In genomic region chr18:49055787-49056186, GRCh38 we compare ENCODE assay signal across 8 cellular contexts.
A peak's percentile ranks its signal among the peaks of the same experiment; 100 is the strongest.
DNase-seq lines count a peak whose midpoint lies in the region; ATAC-seq and TF ChIP-seq lines count a peak whose summit lies in the region.

No MANE protein-coding gene starts in this region.

- H3K36me3 ChIP-seq in OCI-LY7 (ENCODE audit: insufficient read depth, low read length) (0 out of 2 replicates have a peak, but pooled peaks cover 5% of the 10 kb centered on the region), HAP-1 (replicated peaks) (no peaks in the 10 kb centered on the region)
- no peaks in the 10 kb centered on the region for H3K36me3 ChIP-seq in effector memory CD4-positive, alpha-beta T cell (ENCODE audit: control insufficient read depth, insufficient read depth, low read length)

- no peaks in the 10 kb centered on the region for H3K27me3 ChIP-seq in effector memory CD4-positive, alpha-beta T cell (replicated peaks; ENCODE audit: control insufficient read depth, insufficient read depth, low read length, poor library complexity, severe bottlenecking)
- no peaks in the 10 kb centered on the region for H3K27me3 ChIP-seq in HAP-1 (ENCODE audit: low read depth)

- H3K9me3 ChIP-seq in OCI-LY7 (ENCODE audit: low read length) (no peaks in the 10 kb centered on the region), HAP-1 (no peaks in the 10 kb centered on the region)
- no peaks in the 10 kb centered on the region for H3K9me3 ChIP-seq in effector memory CD4-positive, alpha-beta T cell (ENCODE audit: control insufficient read depth, low read length)

- no peaks in the 10 kb centered on the region for H3K9me3 Mint-ChIP-seq in type B pancreatic cell

- in situ Hi-C loops in HAP-1 (cut with MboI; ENCODE audit: low sequenced_read_pairs), result no loop called here

- DNase-seq in CD1c-positive myeloid dendritic cell (ENCODE audit: extremely low spot score) (peak; percentile 93), OCI-LY7 (ENCODE audit: low spot score) (peak; percentile 68), renal cortical epithelial cell (ENCODE audit: low read depth) (peak; percentile 16), type B pancreatic cell (ENCODE audit: extremely low spot score, unreplicated experiment) (no peak), NCI-H774 (lab: John Stamatoyannopoulos, UW) (no peak), HAP-1 (ENCODE audit: low spot score in 2 of 2) (no peak)
- DNase-seq in effector memory CD4-positive, alpha-beta T cell, result no peak

- peak; percentile 47 for ATAC-seq in GM21737 (IDR thresholded peaks at IDR 0.05; ENCODE audit: unreplicated experiment)

- TF ChIP-seq CTCF in OCI-LY7 (conservative IDR thresholded peaks at IDR 0.05; ENCODE audit: low read length), result no peak
- no peak for TF ChIP-seq CTCF in type B pancreatic cell (conservative IDR thresholded peaks at IDR 0.05)

- POLR2A ChIA-PET in OCI-LY7 (lab: Charles Lee), result interaction anchor here (0.5 to 1.8 kb wide), 2 partner anchors 12 to 32 kb away, joined by 4 to 6 read pairs; no protein-coding TSS in a partner anchor

- H3K4me2 ChIP-seq in OCI-LY7 (ENCODE audit: low read length), result peak overlapping the region; percentile 55

- H3K4me3 ChIP-seq in OCI-LY7 (ENCODE audit: low read depth, low read length, poor library complexity, severe bottlenecking), result no peak overlapping the region
- H3K4me3 ChIP-seq in effector memory CD4-positive, alpha-beta T cell (ENCODE audit: insufficient read depth, low read depth, low read length, poor library complexity, severe bottlenecking), result no peak overlapping the region
- no peak overlapping the region for H3K4me3 ChIP-seq in HAP-1

- no peaks in the 10 kb centered on the region for H3K27me3 Mint-ChIP-seq in type B pancreatic cell

- H2AFZ ChIP-seq in OCI-LY7 (ENCODE audit: low read length), result peak overlapping the region; percentile 27; the same call in 1 of the 2 replicates

- CTCF ChIA-PET in OCI-LY7 (lab: Charles Lee; ENCODE audit: unreplicated experiment), result no interaction called here

- peaks cover 73% of the 10 kb centered on the region for H3K4me1 ChIP-seq in OCI-LY7 (ENCODE audit: insufficient read depth, low read length, poor library complexity, severe bottlenecking)
- H3K4me1 ChIP-seq in effector memory CD4-positive, alpha-beta T cell (ENCODE audit: control insufficient read depth, insufficient read depth, low read length, poor library complexity, severe bottlenecking), result peaks cover 4% of the 10 kb centered on the region
- H3K4me1 ChIP-seq in HAP-1, result no peaks in the 10 kb centered on the region

- no peaks in the 10 kb centered on the region for H3K9me2 ChIP-seq in OCI-LY7 (ENCODE audit: insufficient read depth, low read length)

- peaks cover 8% of the 10 kb centered on the region for H3K4me1 Mint-ChIP-seq in type B pancreatic cell (ENCODE audit: unreplicated experiment)

- peak overlapping the region; percentile 100 for H3K27ac ChIP-seq in OCI-LY7 (ENCODE audit: low read depth, low read length, poor library complexity, severe bottlenecking)
- H3K27ac ChIP-seq in effector memory CD4-positive, alpha-beta T cell (ENCODE audit: insufficient read depth, low read length, poor library complexity, severe bottlenecking), result peak overlapping the region; percentile 5

- no peaks in the 10 kb centered on the region for H3K79me2 ChIP-seq in OCI-LY7 (ENCODE audit: insufficient read depth, low read depth, low read length)

- intact Hi-C loops in OCI-LY7 (cut with micrococcal nuclease; ENCODE audit: unreplicated experiment), result loop anchor here (10.0 kb wide), 1 partner anchor 119 kb away; no protein-coding TSS in a partner anchor

- no TSS peak for BruUV-seq in OCI-LY7 (replicated peaks; lab: Mats Ljungman, UMichigan)

- no peaks in the 10 kb centered on the region for H3K36me3 Mint-ChIP-seq in type B pancreatic cell

- no peak overlapping the region for H3K4me3 Mint-ChIP-seq in type B pancreatic cell

- no peak overlapping the region for H3K27ac Mint-ChIP-seq in type B pancreatic cell

- no peaks in the 10 kb centered on the region for H4K20me1 ChIP-seq in OCI-LY7 (ENCODE audit: insufficient read depth, low read length)

Comparison
In these comparisons a context has a peak if more than half of its experiments do, and no peak if none do; other contexts are left out.
1. DNase-seq: peak in CD1c-positive myeloid dendritic cell (single experiment), OCI-LY7 (single experiment) and renal cortical epithelial cell (single experiment); none in effector memory CD4-positive, alpha-beta T cell (0 of 3), type B pancreatic cell (single experiment), NCI-H774 (single experiment) and HAP-1 (0 of 2).